Comparison of ENCODE assay signal across 8 cellular contexts in the genomic region with DNA sequence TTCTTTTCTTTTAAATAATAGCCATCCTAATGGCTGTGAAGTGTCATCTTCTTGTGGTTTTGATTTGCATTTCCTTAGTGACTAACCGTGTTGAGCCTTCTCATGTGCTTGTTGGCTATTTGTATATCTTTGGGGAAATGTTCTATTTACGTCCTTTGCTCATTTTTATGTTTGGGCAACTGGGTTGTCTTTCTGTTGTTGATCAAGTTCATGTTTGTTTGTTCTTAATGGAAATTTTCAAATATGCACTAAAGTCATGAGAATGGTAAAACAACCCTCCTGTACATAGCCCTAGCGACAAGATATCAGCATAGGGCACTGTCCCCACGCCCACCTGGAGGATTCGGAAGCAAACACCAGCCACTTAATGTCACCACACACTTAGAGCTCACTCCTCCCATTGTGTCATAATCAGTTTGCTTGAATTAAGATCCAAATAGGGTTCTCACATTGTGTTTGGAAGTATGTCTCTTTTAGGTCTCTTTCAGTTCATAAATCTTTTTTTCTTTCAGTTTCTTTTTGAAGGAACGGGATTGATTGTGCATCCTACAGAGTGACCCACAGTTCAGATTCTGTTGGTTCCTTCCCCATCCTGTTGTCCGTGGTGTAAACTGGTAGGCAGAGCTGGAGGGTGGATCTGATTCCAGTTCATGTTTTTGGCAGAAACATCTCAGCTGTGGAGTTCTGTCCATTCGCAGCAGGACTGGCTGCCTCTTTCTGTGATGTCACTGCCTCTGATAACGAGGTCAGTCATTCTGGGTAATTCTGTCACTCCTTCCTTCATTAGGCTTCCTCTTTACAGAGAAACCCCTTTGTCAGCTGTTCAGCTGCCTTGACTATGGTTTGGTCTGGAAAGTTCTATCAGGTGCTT. TPM values are rescaled to one million over a fixed set of nuclear protein-coding genes. Genes with fewer than 3 reads are reported as not detected.
DNase-seq lines count a peak whose midpoint lies in the region; ATAC-seq and TF ChIP-seq lines count a peak whose summit lies in the region.

No MANE protein-coding gene starts in this region.

- 57 to 64% methylated on average over 9 of the region's 9 CpGs for WGBS in heart right ventricle, 2 donors
- WGBS in thyroid gland, 2 donors = 75 to 76% methylated on average over 9 of the region's 9 CpGs

- H3K27ac ChIP-seq in Peyer's patch = peak overlapping the region; percentile 24 to 67 (median 34)
- H3K27ac ChIP-seq in heart right ventricle = peak overlapping the region in 9 of 10 donors; percentile 8 to 93 (median 83)
- H3K27ac ChIP-seq in thyroid gland = peak overlapping the region in 2 of 3 donors; percentile 17 to 55

- intact Hi-C loops in heart right ventricle (cut with DNase I) = loop anchor here in 1 of 10 donors (10.0 kb wide), 1 partner anchor 76 kb away; no protein-coding TSS in a partner anchor
- intact Hi-C loops in thyroid gland (cut with DNase I) = no loop called here

- H3K9me3 ChIP-seq in Peyer's patch = no peaks in the 10 kb centered on the region
- H3K9me3 ChIP-seq in heart right ventricle = no peaks in the 10 kb centered on the region
- H3K9me3 ChIP-seq in thyroid gland = no peaks in the 10 kb centered on the region

- H3K9me3 Mint-ChIP-seq in activated CD8-positive, alpha-beta memory T cell treated with anti-CD3 and anti-CD28 coated beads, Interleukin-2, amount 10 ng/mL, durations not matched to agents 7 days and 5 days (ENCODE audit: low read depth) = no peaks in the 10 kb centered on the region

- H3K36me3 ChIP-seq in Peyer's patch (peaks cover 0 to 23% (median 0%) of the 10 kb centered on the region in 3 donors), heart right ventricle (peaks cover 0 to 46% (median 3%) of the 10 kb centered on the region in 9 donors), thyroid gland (peaks cover 7 to 14% of the 10 kb centered on the region in 2 donors)

- H3K4me1 ChIP-seq in Peyer's patch (peaks cover 0 to 27% (median 0%) of the 10 kb centered on the region in 4 donors), heart right ventricle (peaks cover 21 to 86% (median 51%) of the 10 kb centered on the region in 9 donors), thyroid gland (peaks cover 9 to 27% of the 10 kb centered on the region in 2 donors)

- no peaks in the 10 kb centered on the region for H3K27me3 Mint-ChIP-seq in activated CD8-positive, alpha-beta memory T cell treated with anti-CD3 and anti-CD28 coated beads, Interleukin-2, amount 10 ng/mL, durations not matched to agents 7 days and 5 days

- H3K4me1 Mint-ChIP-seq in activated CD8-positive, alpha-beta memory T cell treated with anti-CD3 and anti-CD28 coated beads, Interleukin-2, amount 10 ng/mL, durations not matched to agents 7 days and 5 days = peaks cover 53% of the 10 kb centered on the region

- TF ChIP-seq CTCF in Peyer's patch (IDR thresholded peaks at IDR 0.05) (no peak), heart right ventricle (IDR thresholded peaks at IDR 0.05) (no peak), thyroid gland (IDR thresholded peaks at IDR 0.05) (no peak)

- ATAC-seq in activated CD8-positive, alpha-beta memory T cell treated with anti-CD3 and anti-CD28 coated beads, Interleukin-2, amount 10 ng/mL, durations not matched to agents 7 days and 5 days = peak; percentile 32
- ATAC-seq in heart right ventricle (peak; percentile 4 to 35 (median 14)), GM19328 (IDR thresholded peaks at IDR 0.05; ENCODE audit: unreplicated experiment) (no peak)

- CTCF ChIA-PET in activated CD8-positive, alpha-beta memory T cell treated with anti-CD3 and anti-CD28 coated beads, Interleukin-2, amount 10 ng/mL, durations not matched to agents 7 days and 5 days (lab: Charles Lee) = interaction anchor here (0.8 kb wide), 1 partner anchor 79 kb away, joined by 3 read pairs; no protein-coding TSS in a partner anchor

- DNase-seq in activated CD8-positive, alpha-beta memory T cell treated with anti-CD3 and anti-CD28 coated beads, Interleukin-2, amount 10 ng/mL, durations not matched to agents 7 days and 5 days = peak; percentile 43
- DNase-seq in activated CD8-positive, alpha-beta memory T cell treated with anti-CD3 and anti-CD28 coated beads, Interleukin-2, amount 50 U/mL, for 4 hours = no peak
- DNase-seq in Peyer's patch (peak in 1 of 3 donors; percentile 47), heart right ventricle (no peak), thyroid gland (no peak), superior temporal gyrus (ENCODE audit: extremely low spot score) (no peak), HUDEP-2 (lab: John Stamatoyannopoulos, UW; ENCODE audit: unreplicated experiment in 76 of 76) (no peak)

- H3K4me3 ChIP-seq in Peyer's patch (no peak overlapping the region), heart right ventricle (peak overlapping the region in 3 of 10 donors; percentile 2 to 10 (median 3)), thyroid gland (replicated peaks in 1 of 3) (no peak overlapping the region)

- peaks cover 13% of the 10 kb centered on the region for H3K36me3 Mint-ChIP-seq in activated CD8-positive, alpha-beta memory T cell treated with anti-CD3 and anti-CD28 coated beads, Interleukin-2, amount 10 ng/mL, durations not matched to agents 7 days and 5 days

- H3K27ac Mint-ChIP-seq in activated CD8-positive, alpha-beta memory T cell treated with anti-CD3 and anti-CD28 coated beads, Interleukin-2, amount 10 ng/mL, durations not matched to agents 7 days and 5 days = peak overlapping the region; percentile 81

- H3K27me3 ChIP-seq in Peyer's patch (no peaks in the 10 kb centered on the region), heart right ventricle (no peaks in the 10 kb centered on the region), thyroid gland (no peaks in the 10 kb centered on the region)

- peak overlapping the region; percentile 60 for H3K4me3 Mint-ChIP-seq in activated CD8-positive, alpha-beta memory T cell treated with anti-CD3 and anti-CD28 coated beads, Interleukin-2, amount 10 ng/mL, durations not matched to agents 7 days and 5 days

- TF ChIP-seq POLR2A in Peyer's patch (IDR thresholded peaks at IDR 0.05) = no peak
- TF ChIP-seq POLR2A in thyroid gland (IDR thresholded peaks at IDR 0.05) = no peak

RNA-seq across cellular contexts. Expression of gene ADORA2A, which starts 26.4 kb away (rescaled TPM):
- 10 to 100 TPM; 19.7 to 21.1 TPM for total RNA-seq in activated CD8-positive, alpha-beta memory T cell treated with anti-CD3 and anti-CD28 coated beads, Interleukin-2, amount 10 ng/mL, durations not matched to agents 7 days and 5 days
- total RNA-seq in Peyer's patch = 1 to 10 TPM; 1.3 to 4.3 (median 2.6) TPM
- 1 to 10 TPM; 1.5 to 9.7 (median 3.8) TPM for total RNA-seq in heart right ventricle
- 1 to 10 TPM; 4.9 to 6.1 TPM for polyA plus RNA-seq in heart right ventricle
- 1 to 10 TPM; 1.4 to 3.0 (median 2.5) TPM for total RNA-seq in thyroid gland
